In genomic region chr19:13015361-13016231, GRCh38 we compare ENCODE assay signal across 11 cellular contexts. TPM values are rescaled to one million over a fixed set of nuclear protein-coding genes. Genes with fewer than 3 reads are reported as not detected.
A peak's percentile ranks its signal among the peaks of the same experiment; 100 is the strongest.
DNase-seq lines count a peak whose midpoint lies in the region; ATAC-seq and TF ChIP-seq lines count a peak whose summit lies in the region.
"Had no signal": no experiment of that assay in that cellular context is flagged by ENCODE, and none has a peak within 500 bp of the region (broad histone marks: within the 10 kb centered on the region; RNA-seq: fewer than 3 reads in every experiment).

No MANE protein-coding gene starts in this region.

- BruUV-seq in PC-9 (replicated peaks; lab: Mats Ljungman, UMichigan), result no TSS peak

- H3K9me3 Mint-ChIP-seq in natural killer cell (no peaks in the 10 kb centered on the region), endodermal cell (peaks cover 6% of the 10 kb centered on the region)
- no peaks in the 10 kb centered on the region for H3K9me3 Mint-ChIP-seq in natural killer cell treated with Interleukin-12 subunit alpha and Interleukin-12 subunit beta and Interleukin-15 and Interleukin-18, amount 100 ng/mL, for 72 hours

- CTCF ChIA-PET in SK-N-SH (lab: Yijun Ruan, JAX) (interaction anchor here (0.6 to 2.9 kb wide), 6 partner anchors 12 to 89 kb away, joined by 3 to 14 read pairs (median 4); no protein-coding TSS in a partner anchor), PC-9 (lab: Charles Lee) (no interaction called here)

- H3F3A ChIP-seq in SK-N-SH (replicated peaks; ENCODE audit: insufficient read depth) (peaks cover 6% of the 10 kb centered on the region), PC-9 (ENCODE audit: insufficient read depth, low read depth) (no peaks in the 10 kb centered on the region)

- no peak overlapping the region for H2AK5ac ChIP-seq in neuronal stem cell (ENCODE audit: low read depth, low read length)

- intact Hi-C loops in natural killer cell (cut with micrococcal nuclease) (loop anchor here (2.0 kb wide), 1 partner anchor 31 kb away; no protein-coding TSS in a partner anchor), PC-9 (cut with micrococcal nuclease; ENCODE audit: unreplicated experiment) (no loop called here)

- H3K9me2 ChIP-seq in SK-N-SH, result no peaks in the 10 kb centered on the region
- no peaks in the 10 kb centered on the region for H3K9me2 ChIP-seq in PC-9 (ENCODE audit: insufficient read depth)

- WGBS in endodermal cell (ENCODE audit: insufficient coverage in 1 of 2, insufficient read length in 1 of 2), 2 experiments, result 0 to 19% methylated on average over 1 to 10 of the region's 12 CpGs
- WGBS in neuronal stem cell (ENCODE audit: extremely low coverage in 2 of 2, insufficient read length in 2 of 2, insufficient replicate concordance in 1 of 2), 2 donors, result no CpG with 5 or more reads among the region's 12 CpGs
- WGBS in SK-N-SH (ENCODE audit: low lambda C conversion rate), result 92% methylated on average over 11 of the region's 12 CpGs

- H3K27me3 ChIP-seq in endodermal cell (ENCODE audit: control insufficient read depth, insufficient read depth, low read length, poor library complexity, severe bottlenecking) (peaks cover 100% of the 10 kb centered on the region), neuronal stem cell (ENCODE audit: control insufficient read depth in 3 of 3, insufficient read depth in 3 of 3, low read depth in 1 of 3, low read length in 3 of 3) (peaks cover 64 to 99% (median 99%) of the 10 kb centered on the region in 3 experiments), SK-N-SH (ENCODE audit: insufficient read depth) (no peaks in the 10 kb centered on the region), PC-9 (ENCODE audit: insufficient read depth, low read depth) (peaks cover 7% of the 10 kb centered on the region; the same call in 1 of the 2 replicates)

- H3K4ac ChIP-seq in neuronal stem cell (ENCODE audit: low read length), result no peak overlapping the region

- H3K27ac Mint-ChIP-seq in natural killer cell (no peak overlapping the region), endodermal cell (no peak overlapping the region)
- no peak overlapping the region for H3K27ac Mint-ChIP-seq in natural killer cell treated with Interleukin-12 subunit alpha and Interleukin-12 subunit beta and Interleukin-15 and Interleukin-18, amount 100 ng/mL, for 72 hours
- H3K27ac Mint-ChIP-seq: activated naive CD8-positive, alpha-beta T cell had no signal

- DNase-seq in natural killer cell (no peak), endodermal cell (peak; percentile 59), neuronal stem cell (ENCODE audit: low spot score) (no peak), SK-N-SH (no peak), PC-9 (no peak), SKM-1 (lab: John Stamatoyannopoulos, UW; ENCODE audit: unreplicated experiment) (no peak)
- DNase-seq in natural killer cell treated with Interleukin-12 subunit alpha and Interleukin-12 subunit beta and Interleukin-15 and Interleukin-18, amount 100 ng/mL, for 72 hours (ENCODE audit: low spot score), result no peak
- DNase-seq: MV-4-11; stimulated activated CD4-positive, alpha-beta T cell treated with anti-CD3 and anti-CD28 coated beads, Interleukin-2, amount 100 ng/mL, for 24 hours had no signal

- no peak for ATAC-seq in natural killer cell
- ATAC-seq in natural killer cell treated with Interleukin-12 subunit alpha and Interleukin-12 subunit beta and Interleukin-15 and Interleukin-18, amount 100 ng/mL, for 72 hours, result no peak
- no peak for ATAC-seq in HG03469 (IDR thresholded peaks at IDR 0.05; ENCODE audit: unreplicated experiment)

- H3K79me2 ChIP-seq in SK-N-SH (ENCODE audit: insufficient read depth), result peaks cover 7% of the 10 kb centered on the region; the same call in 1 of the 2 replicates
- H3K79me2 ChIP-seq in PC-9 (ENCODE audit: low read depth), result no peaks in the 10 kb centered on the region

- TF ChIP-seq RAD21 in SK-N-SH (IDR thresholded peaks at IDR 0.05; ENCODE audit: low read length), result no peak

- no peak overlapping the region for H3K14ac ChIP-seq in neuronal stem cell (ENCODE audit: low read length)

- no peak overlapping the region for H3K4me2 ChIP-seq in neuronal stem cell (ENCODE audit: insufficient read depth, low read length, poor library complexity, severe bottlenecking)
- H3K4me2 ChIP-seq in SK-N-SH, result no peak overlapping the region
- no peak overlapping the region for H3K4me2 ChIP-seq in PC-9

- H3K9me3 ChIP-seq in endodermal cell (ENCODE audit: control insufficient read depth, low read length), result no peaks in the 10 kb centered on the region
- peaks cover 7 to 11% of the 10 kb centered on the region in 2 donors for H3K9me3 ChIP-seq in neuronal stem cell (replicated peaks in 1 of 2; ENCODE audit: control insufficient read depth in 2 of 2, insufficient read depth in 1 of 2, low read depth in 1 of 2, low read length in 2 of 2)
- H3K9me3 ChIP-seq in SK-N-SH, result no peaks in the 10 kb centered on the region
- no peaks in the 10 kb centered on the region for H3K9me3 ChIP-seq in PC-9 (ENCODE audit: insufficient read depth, low read depth)

- H4K91ac ChIP-seq in neuronal stem cell (ENCODE audit: low read depth, low read length, poor library complexity), result no peak overlapping the region

- no peak overlapping the region for H3K18ac ChIP-seq in neuronal stem cell (ENCODE audit: low read length)

- POLR2A ChIA-PET in SK-N-SH (lab: Yijun Ruan, JAX) (no interaction called here), PC-9 (lab: Charles Lee; ENCODE audit: unreplicated experiment) (no interaction called here)

- H2BK15ac ChIP-seq in neuronal stem cell (ENCODE audit: low read length), result no peak overlapping the region

- H3K4me1 Mint-ChIP-seq in natural killer cell (peaks cover 18 to 25% of the 10 kb centered on the region in 2 donors), endodermal cell (peaks cover 39% of the 10 kb centered on the region)
- H3K4me1 Mint-ChIP-seq in natural killer cell treated with Interleukin-12 subunit alpha and Interleukin-12 subunit beta and Interleukin-15 and Interleukin-18, amount 100 ng/mL, for 72 hours (ENCODE audit: low read depth in 2 of 2), result peaks cover 15 to 24% of the 10 kb centered on the region in 2 donors

- H2BK12ac ChIP-seq in neuronal stem cell (ENCODE audit: low read length), result no peak overlapping the region

- no peak overlapping the region for H3K27ac ChIP-seq in endodermal cell (ENCODE audit: low read depth, low read length)
- no peak overlapping the region for H3K27ac ChIP-seq in neuronal stem cell (replicated peaks; ENCODE audit: low read length)
- no peak overlapping the region; a peak in 1 of 4 replicates for H3K27ac ChIP-seq in SK-N-SH (ENCODE audit: low read depth in 2 of 2, low read length in 1 of 2)
- no peak overlapping the region for H3K27ac ChIP-seq in PC-9

- H2AFZ ChIP-seq in neuronal stem cell (ENCODE audit: low read length) (no peak overlapping the region), SK-N-SH (ENCODE audit: low read depth) (no peak overlapping the region), PC-9 (no peak overlapping the region)

- peaks cover 48 to 68% of the 10 kb centered on the region in 2 donors for H3K27me3 Mint-ChIP-seq in natural killer cell (ENCODE audit: low read depth in 2 of 2)
- peaks cover 50 to 51% of the 10 kb centered on the region in 2 donors for H3K27me3 Mint-ChIP-seq in natural killer cell treated with Interleukin-12 subunit alpha and Interleukin-12 subunit beta and Interleukin-15 and Interleukin-18, amount 100 ng/mL, for 72 hours
- peaks cover 100% of the 10 kb centered on the region for H3K27me3 Mint-ChIP-seq in endodermal cell (ENCODE audit: insufficient read depth)

- H3K36me3 ChIP-seq in endodermal cell (ENCODE audit: control insufficient read depth, insufficient read depth, low read length) (no peaks in the 10 kb centered on the region), neuronal stem cell (replicated peaks in 1 of 2; ENCODE audit: control insufficient read depth in 2 of 2, insufficient read depth in 2 of 2, low read length in 2 of 2) (no peaks in the 10 kb centered on the region), SK-N-SH (replicated peaks in 1 of 2; ENCODE audit: control insufficient read depth in 1 of 2, insufficient read depth in 2 of 2, low read length in 1 of 2) (no peaks in the 10 kb centered on the region), PC-9 (ENCODE audit: low read depth) (no peaks in the 10 kb centered on the region)

- H3K9ac ChIP-seq in endodermal cell (ENCODE audit: extremely low read depth, low read length, poor library complexity, severe bottlenecking), result no peak overlapping the region
- H3K9ac ChIP-seq in neuronal stem cell (ENCODE audit: low read depth, low read length, poor library complexity), result no peak overlapping the region
- H3K9ac ChIP-seq in SK-N-SH, result no peak overlapping the region

- peak overlapping the region; percentile 42 for H3K4me3 Mint-ChIP-seq in natural killer cell
- H3K4me3 Mint-ChIP-seq in natural killer cell treated with Interleukin-12 subunit alpha and Interleukin-12 subunit beta and Interleukin-15 and Interleukin-18, amount 100 ng/mL, for 72 hours, result no peak overlapping the region
- H3K4me3 Mint-ChIP-seq in endodermal cell, result no peak overlapping the region

- no peak overlapping the region for H4K8ac ChIP-seq in neuronal stem cell (ENCODE audit: low read depth, low read length)

- no peak for TF ChIP-seq EP300 in SK-N-SH (IDR thresholded peaks at IDR 0.05; ENCODE audit: borderline replicate concordance in 1 of 2, low read depth in 1 of 2, low read length in 1 of 2)

- peaks cover 6% of the 10 kb centered on the region for H3K79me1 ChIP-seq in neuronal stem cell (ENCODE audit: low read depth, low read length)

- no peak overlapping the region for H3K4me3 ChIP-seq in endodermal cell (ENCODE audit: low read length)
- H3K4me3 ChIP-seq in neuronal stem cell (ENCODE audit: low read length in 2 of 2), result no peak overlapping the region
- no peak overlapping the region for H3K4me3 ChIP-seq in SK-N-SH (ENCODE audit: low read depth in 2 of 2, low read length in 1 of 2)
- H3K4me3 ChIP-seq in PC-9, result no peak overlapping the region

- H3K4me1 ChIP-seq in endodermal cell (ENCODE audit: control insufficient read depth, insufficient read depth, low read length) (peaks cover 11% of the 10 kb centered on the region), neuronal stem cell (ENCODE audit: control insufficient read depth in 2 of 2, insufficient read depth in 1 of 2, low read depth in 1 of 2, low read length in 2 of 2) (peaks cover 4 to 8% of the 10 kb centered on the region in 2 donors), SK-N-SH (ENCODE audit: control insufficient read depth in 1 of 2, insufficient read depth in 2 of 2, low read depth in 1 of 2, low read length in 1 of 2) (peaks cover 15 to 43% of the 10 kb centered on the region in 2 experiments; a peak in 3 of 4 replicates), PC-9 (replicated peaks; ENCODE audit: insufficient read depth) (peaks cover 13% of the 10 kb centered on the region)

- no peak overlapping the region for H2BK120ac ChIP-seq in neuronal stem cell (ENCODE audit: low read depth, low read length)

- no peak overlapping the region for H2BK5ac ChIP-seq in neuronal stem cell (ENCODE audit: low read length)

- H3K36me3 Mint-ChIP-seq in natural killer cell, result no peaks in the 10 kb centered on the region
- no peaks in the 10 kb centered on the region for H3K36me3 Mint-ChIP-seq in natural killer cell treated with Interleukin-12 subunit alpha and Interleukin-12 subunit beta and Interleukin-15 and Interleukin-18, amount 100 ng/mL, for 72 hours
- H3K36me3 Mint-ChIP-seq in endodermal cell (ENCODE audit: low read depth), result no peaks in the 10 kb centered on the region
- H3K36me3 Mint-ChIP-seq: activated naive CD8-positive, alpha-beta T cell had no signal

- H4K20me1 ChIP-seq in SK-N-SH (ENCODE audit: insufficient read depth), result no peaks in the 10 kb centered on the region
- no peaks in the 10 kb centered on the region for H4K20me1 ChIP-seq in PC-9 (ENCODE audit: insufficient read depth)

- H3K23ac ChIP-seq in neuronal stem cell (ENCODE audit: low read depth, low read length, poor library complexity), result peak overlapping the region; percentile 37

- TF ChIP-seq CTCF in natural killer cell (IDR thresholded peaks at IDR 0.05) (no peak), endodermal cell (conservative IDR thresholded peaks at IDR 0.05) (no peak), SK-N-SH (IDR thresholded peaks at IDR 0.05) (no peak), PC-9 (conservative IDR thresholded peaks at IDR 0.05) (no peak)

RNA-seq across cellular contexts. Expression of gene NFIX, which starts 20.3 kb away (rescaled TPM):
- total RNA-seq in natural killer cell (1 to 10 TPM in 2 of 3 donors, under 1 TPM in 1; 0.61 to 2.1 (median 1.3) TPM), endodermal cell (under 1 TPM; 0.22 to 0.40 TPM), PC-9 (2021) (19.7 and 24.2 TPM in 2 replicates)
- under 1 TPM; 0.31 to 0.89 TPM for total RNA-seq in natural killer cell treated with Interleukin-12 subunit alpha and Interleukin-12 subunit beta and Interleukin-15 and Interleukin-18, amount 100 ng/mL, for 72 hours
- polyA plus RNA-seq in endodermal cell (2013, experiment 1 of 2), result 0.93 TPM
- 0.70 TPM for polyA plus RNA-seq in endodermal cell (2013, experiment 2 of 2)
- 0.07 TPM for polyA plus RNA-seq in neuronal stem cell (2013, experiment 1 of 2)
- 0.07 TPM for polyA plus RNA-seq in neuronal stem cell (2013, experiment 2 of 2)
- polyA plus RNA-seq in SK-N-SH (2012; rRNA removed), result 5.1 and 14.8 TPM in 2 replicates
- polyA plus RNA-seq in SK-N-SH (2012; cell fraction: cytosol; rRNA removed), result 9.1 and 13.3 TPM in 2 replicates
- polyA plus RNA-seq in SK-N-SH (2012; cell fraction: nucleus; rRNA removed), result 14.0 and 14.9 TPM in 2 replicates

RNA-seq across cellular contexts. Expression of gene DAND5, which starts 46.2 kb away (rescaled TPM):
- total RNA-seq in natural killer cell, result not detected
- not detected for total RNA-seq in natural killer cell treated with Interleukin-12 subunit alpha and Interleukin-12 subunit beta and Interleukin-15 and Interleukin-18, amount 100 ng/mL, for 72 hours
- under 1 TPM; 0.13 to 0.40 TPM for total RNA-seq in endodermal cell
- polyA plus RNA-seq in endodermal cell (2013, experiment 1 of 2), result not detected
- not detected for polyA plus RNA-seq in endodermal cell (2013, experiment 2 of 2)
- polyA plus RNA-seq in neuronal stem cell (2013, experiment 1 of 2), result 0.03 TPM
- polyA plus RNA-seq in neuronal stem cell (2013, experiment 2 of 2), result 0.03 TPM
- polyA plus RNA-seq in SK-N-SH (2012; rRNA removed), result 1.0 and 1.6 TPM in 2 replicates
- 0.95 and 1.0 TPM in 2 replicates for polyA plus RNA-seq in SK-N-SH (2012; cell fraction: cytosol; rRNA removed)
- polyA plus RNA-seq in SK-N-SH (2012; cell fraction: nucleus; rRNA removed), result 1.4 and 3.0 TPM in 2 replicates
- 0.20 and 0.28 TPM in 2 replicates for total RNA-seq in PC-9 (2021)

RNA-seq across cellular contexts. Expression of gene GADD45GIP1, which starts 58.6 kb away (rescaled TPM):
- total RNA-seq in natural killer cell, result 1 to 10 TPM; 5.3 to 7.1 (median 5.7) TPM
- total RNA-seq in natural killer cell treated with Interleukin-12 subunit alpha and Interleukin-12 subunit beta and Interleukin-15 and Interleukin-18, amount 100 ng/mL, for 72 hours, result 10 to 100 TPM; 15.9 to 32.3 TPM
- 10 to 100 TPM; 31.0 to 34.9 TPM for total RNA-seq in endodermal cell
- 37.5 TPM for polyA plus RNA-seq in endodermal cell (2013, experiment 1 of 2)
- polyA plus RNA-seq in endodermal cell (2013, experiment 2 of 2), result 41.7 TPM
- 34.0 TPM for polyA plus RNA-seq in neuronal stem cell (2013, experiment 1 of 2)
- polyA plus RNA-seq in neuronal stem cell (2013, experiment 2 of 2), result 31.8 TPM
- polyA plus RNA-seq in SK-N-SH (2012; rRNA removed), result 65.7 and 91.8 TPM in 2 replicates
- polyA plus RNA-seq in SK-N-SH (2012; cell fraction: cytosol; rRNA removed), result 55.7 and 67.8 TPM in 2 replicates
- polyA plus RNA-seq in SK-N-SH (2012; cell fraction: nucleus; rRNA removed), result 31.0 and 46.6 TPM in 2 replicates
- total RNA-seq in PC-9 (2021), result 29.1 and 32.5 TPM in 2 replicates
